ENCODE assay signal across 13 cellular contexts in the genomic region with DNA sequence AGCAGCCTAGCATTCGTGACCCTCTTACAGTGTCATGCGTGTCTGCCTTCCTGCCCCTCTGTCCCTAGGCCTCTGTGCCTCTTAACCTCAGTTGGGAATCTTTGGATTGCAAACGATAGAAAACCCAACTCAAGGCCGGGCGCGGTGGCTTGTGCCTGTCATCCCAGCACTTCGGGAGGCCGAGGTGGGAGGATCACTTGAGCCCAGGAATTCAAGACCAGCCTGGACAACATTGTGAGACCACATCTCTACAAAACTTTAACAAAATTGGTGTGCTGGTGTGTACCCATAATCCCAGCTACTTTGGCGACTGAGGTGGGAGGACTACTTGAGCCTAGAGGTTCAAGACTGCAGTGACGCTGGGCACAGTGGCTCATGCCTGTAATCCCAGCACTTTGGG. TPM values are rescaled to one million over a fixed set of nuclear protein-coding genes. Genes with fewer than 3 reads are reported as not detected.
A peak's percentile ranks its signal among the peaks of the same experiment; 100 is the strongest.
DNase-seq lines count a peak whose midpoint lies in the region; ATAC-seq and TF ChIP-seq lines count a peak whose summit lies in the region.
"Had no signal": no experiment of that assay in that cellular context is flagged by ENCODE, and none has a peak within 500 bp of the region (broad histone marks: within the 10 kb centered on the region; RNA-seq: fewer than 3 reads in every experiment).

No MANE protein-coding gene starts in this region.

- H3K27ac ChIP-seq in AG04450 (ENCODE audit: low read depth, low read length) (peak overlapping the region; percentile 89), GM23248 (peak overlapping the region; percentile 75), mesodermal cell (ENCODE audit: low read depth, low read length, severe bottlenecking) (peak overlapping the region; percentile 94)

- H3K79me2 ChIP-seq in GM23248 (ENCODE audit: insufficient read depth) = no peaks in the 10 kb centered on the region; the same call in 1 of the 2 replicates

- no peaks in the 10 kb centered on the region for H3K36me3 ChIP-seq in GM23248 (ENCODE audit: low read depth)
- H3K36me3 ChIP-seq in mesodermal cell (ENCODE audit: control insufficient read depth, insufficient read depth, low read length) = peaks cover 32% of the 10 kb centered on the region

- POLR2A ChIA-PET in AG04450 (lab: Yijun Ruan, JAX) = interaction anchor here (1.2 kb wide), 1 partner anchor 26 kb away, joined by 3 read pairs; no protein-coding TSS in a partner anchor
- POLR2A ChIA-PET in activated B cell treated with CpG ODN at 0.5 μM for 24 hours (lab: Charles Lee) = no interaction called here

- peak overlapping the region; percentile 42 for H3K27ac Mint-ChIP-seq in activated B cell treated with CpG ODN at 0.5 μM for 24 hours

- peaks cover 13% of the 10 kb centered on the region; the same call in 1 of the 2 replicates for H3F3A ChIP-seq in GM23248 (ENCODE audit: insufficient read depth)

- no peaks in the 10 kb centered on the region for H3K27me3 Mint-ChIP-seq in activated B cell treated with CpG ODN at 0.5 μM for 24 hours

- no peak overlapping the region for H3K4me2 ChIP-seq in GM23248 (ENCODE audit: unreplicated experiment)

- no peak for ATAC-seq in activated B cell treated with CpG ODN at 0.5 μM for 24 hours (ENCODE audit: low read depth)

- no peak overlapping the region for H3K4me3 Mint-ChIP-seq in activated B cell treated with CpG ODN at 0.5 μM for 24 hours
- H3K4me3 Mint-ChIP-seq: activated CD8-positive, alpha-beta T cell treated with anti-CD3 and anti-CD28 coated beads, Interleukin-2, amount 10 ng/mL, durations not matched to agents 7 days and 5 days had no signal

- H3K4me3 ChIP-seq in AG04450 (ENCODE audit: low read depth, low read length) = no peak overlapping the region
- no peak overlapping the region for H3K4me3 ChIP-seq in GM23248
- no peak overlapping the region for H3K4me3 ChIP-seq in mesodermal cell (ENCODE audit: extremely low read depth, insufficient read depth, low read length, poor library complexity, severe bottlenecking)

- no peaks in the 10 kb centered on the region for H3K9me2 ChIP-seq in GM23248 (ENCODE audit: insufficient read depth)

- intact Hi-C loops in activated B cell treated with CpG ODN at 0.5 μM for 24 hours (cut with micrococcal nuclease) = no loop called here

- H4K20me1 ChIP-seq in GM23248 (ENCODE audit: insufficient read depth) = no peaks in the 10 kb centered on the region

- in situ Hi-C loops in GM23248 (cut with MboI) = no loop called here

- no peaks in the 10 kb centered on the region for H3K9me3 Mint-ChIP-seq in activated B cell treated with CpG ODN at 0.5 μM for 24 hours

- H2AFZ ChIP-seq in GM23248 = no peak overlapping the region

- CTCF ChIA-PET in AG04450 (lab: Charles Lee) (interaction anchor here (1.6 kb wide), 1 partner anchor 46 kb away, joined by 14 read pairs; no protein-coding TSS in a partner anchor), activated B cell treated with CpG ODN at 0.5 μM for 24 hours (lab: Charles Lee) (no interaction called here)

- peaks cover 3% of the 10 kb centered on the region for H3K36me3 Mint-ChIP-seq in activated B cell treated with CpG ODN at 0.5 μM for 24 hours (ENCODE audit: low read depth)

- H3K4me1 ChIP-seq in GM23248 (ENCODE audit: insufficient read depth) (peaks cover 12% of the 10 kb centered on the region), mesodermal cell (ENCODE audit: control insufficient read depth, insufficient read depth, low read length, poor library complexity, severe bottlenecking) (peaks cover 13% of the 10 kb centered on the region)
- H3K4me1 ChIP-seq: BE2C had no signal

- H3K27me3 ChIP-seq in AG04450 (ENCODE audit: control insufficient read depth, insufficient read depth, low read length) (no peaks in the 10 kb centered on the region), GM23248 (replicated peaks; ENCODE audit: insufficient read depth) (no peaks in the 10 kb centered on the region)
- H3K27me3 ChIP-seq: BE2C had no signal

- peaks cover 8% of the 10 kb centered on the region for H3K4me1 Mint-ChIP-seq in activated B cell treated with CpG ODN at 0.5 μM for 24 hours

- no peak for TF ChIP-seq CTCF in AG04450 (IDR thresholded peaks at IDR 0.05; ENCODE audit: low read depth, low read length)
- no peak for TF ChIP-seq CTCF in activated B cell treated with CpG ODN at 0.5 μM for 24 hours (IDR thresholded peaks at IDR 0.05)

- 85 to 91% methylated on average over 10 of the region's 10 CpGs for WGBS in GM23248 (ENCODE audit: low coverage in 1 of 2, low lambda C conversion rate in 2 of 2, missing lambda C conversion rate in 2 of 2), 2 experiments
- 85 to 89% methylated on average over 8 to 10 of the region's 10 CpGs for WGBS in mesodermal cell (ENCODE audit: insufficient coverage in 2 of 2), 2 experiments

- no peak for DNase-seq in AG04450 (ENCODE audit: low read depth, low spot score)
- no peak for DNase-seq in GM23248
- no peak for DNase-seq in activated B cell treated with CpG ODN at 0.5 μM for 24 hours
- DNase-seq in COLO668 (lab: John Stamatoyannopoulos, UW; ENCODE audit: unreplicated experiment) = no peak
- DNase-seq in HK-2 (ENCODE audit: unreplicated experiment) = no peak
- no peak for DNase-seq in iPS-NIHi11 (ENCODE audit: low spot score)
- no peak for DNase-seq in DMS79 treated with DMSO at 0.1 percent for 48 hours (lab: John Stamatoyannopoulos, UW)
- DNase-seq: activated CD8-positive, alpha-beta T cell treated with anti-CD3 and anti-CD28 coated beads, Interleukin-2, amount 10 ng/mL, durations not matched to agents 7 days and 5 days; hippocampal formation; NCI-H187 treated with DMSO at 0.1 percent for 48 hours; posterior cingulate gyrus had no signal

- H3K9me3 ChIP-seq in AG04450 (ENCODE audit: control insufficient read depth, insufficient read depth, low read length) = no peaks in the 10 kb centered on the region
- no peaks in the 10 kb centered on the region for H3K9me3 ChIP-seq in GM23248 (ENCODE audit: low read depth)
- no peaks in the 10 kb centered on the region for H3K9me3 ChIP-seq in mesodermal cell (ENCODE audit: control insufficient read depth, low read length)
- H3K9me3 ChIP-seq: BE2C had no signal

- no peak overlapping the region for H3K9ac ChIP-seq in GM23248

RNA-seq across cellular contexts. Expression of a gene that starts 36.7 kb away (rescaled TPM):
- 11.1 and 13.3 TPM in 2 replicates for polyA plus RNA-seq in AG04450 (2011; rRNA removed)
- 22.3 and 24.8 TPM in 2 replicates for polyA minus RNA-seq in AG04450 (2011; rRNA and poly(A)+ RNA removed)
- 10.7 and 12.1 TPM in 2 replicates for total RNA-seq in GM23248 (2014; rRNA removed; shearing (Covaris generic))
- polyA plus RNA-seq in GM23248 (2016; fragmentation: Nextera tagmentation; extraction: Ambion mirVana) = 4.7 and 4.8 TPM in 2 replicates
- total RNA-seq in activated B cell treated with CpG ODN at 0.5 μM for 24 hours = 7.3 and 8.3 TPM in 2 replicates
- 8.2 TPM for polyA plus RNA-seq in mesodermal cell (2013, experiment 1 of 2)
- 7.3 TPM for polyA plus RNA-seq in mesodermal cell (2013, experiment 2 of 2)

RNA-seq across cellular contexts. Expression of a gene that starts 44.2 kb away (rescaled TPM):
- 5.3 TPM in 2 replicates for polyA plus RNA-seq in AG04450 (2011; rRNA removed)
- polyA minus RNA-seq in AG04450 (2011; rRNA and poly(A)+ RNA removed) = 10.3 and 14.6 TPM in 2 replicates
- 6.7 and 8.2 TPM in 2 replicates for total RNA-seq in GM23248 (2014; rRNA removed; shearing (Covaris generic))
- 1.5 and 2.4 TPM in 2 replicates for polyA plus RNA-seq in GM23248 (2016; fragmentation: Nextera tagmentation; extraction: Ambion mirVana)
- 133 and 142 TPM in 2 replicates for total RNA-seq in activated B cell treated with CpG ODN at 0.5 μM for 24 hours
- polyA plus RNA-seq in mesodermal cell (2013, experiment 1 of 2) = 21.6 TPM
- polyA plus RNA-seq in mesodermal cell (2013, experiment 2 of 2) = 20.1 TPM

RNA-seq across cellular contexts. Expression of a gene that starts 54.5 kb away (rescaled TPM):
- polyA plus RNA-seq in AG04450 (2011; rRNA removed) (1.1 and 1.6 TPM in 2 replicates), GM23248 (2016; fragmentation: Nextera tagmentation; extraction: Ambion mirVana) (1.7 and 2.0 TPM in 2 replicates)
- 3.4 and 3.5 TPM in 2 replicates for polyA minus RNA-seq in AG04450 (2011; rRNA and poly(A)+ RNA removed)
- total RNA-seq in GM23248 (2014; rRNA removed; shearing (Covaris generic)) = 2.0 and 2.7 TPM in 2 replicates
- total RNA-seq in activated B cell treated with CpG ODN at 0.5 μM for 24 hours = 36.0 and 40.3 TPM in 2 replicates
- polyA plus RNA-seq in mesodermal cell (2013, experiment 1 of 2) = 7.9 TPM
- 7.2 TPM for polyA plus RNA-seq in mesodermal cell (2013, experiment 2 of 2)

Comparison
In these comparisons a context has a peak if more than half of its experiments do, and no peak if none do; other contexts are left out.
1. RNA of a gene that starts 44.2 kb away (total RNA-seq): 133 to 142 TPM in activated B cell treated with CpG ODN at 0.5 μM for 24 hours; 6.7 to 8.2 TPM in GM23248; every median in the first group is over 10 times any median in the second.
2. Peak in every context shown above with its lines, with median percentiles within 50 percentile points of each other: H3K27ac ChIP-seq.